8 cellular contexts compared by ENCODE assay signal in genomic region chr6:7087066-7087465, GRCh38. TPM values are rescaled to one million over a fixed set of nuclear protein-coding genes. Genes with fewer than 3 reads are reported as not detected.
DNase-seq lines count a peak whose midpoint lies in the region; ATAC-seq, FAIRE-seq and TF ChIP-seq lines count a peak whose summit lies in the region.

No MANE protein-coding gene starts in this region.

- intact Hi-C loops in IMR-90 (cut with micrococcal nuclease) (no loop called here), K562 (cut with micrococcal nuclease) (no loop called here)

- H4K20me1 ChIP-seq in IMR-90 (ENCODE audit: insufficient read depth, low read length) (no peaks in the 10 kb centered on the region), K562 (replicated peaks; ENCODE audit: control insufficient read depth, insufficient read depth, low read length) (no peaks in the 10 kb centered on the region)

- no peaks in the 10 kb centered on the region for H3K4me1 ChIP-seq in IMR-90 (ENCODE audit: control insufficient read depth, insufficient read depth, low read length)
- peaks cover 0 to 16% of the 10 kb centered on the region in 2 experiments; a peak in 2 of 5 replicates for H3K4me1 ChIP-seq in K562 (replicated peaks in 1 of 2; ENCODE audit: control insufficient read depth in 2 of 2, insufficient read depth in 2 of 2, low read length in 2 of 2)
- H3K4me1 ChIP-seq in mesendoderm (ENCODE audit: control insufficient read depth, low read depth, low read length) = peaks cover 9% of the 10 kb centered on the region

- dilution Hi-C loops in IMR-90 (cut with HindIII; ENCODE audit: low sequenced_read_pairs, unreplicated experiment) = no loop called here

- no peak for TF ChIP-seq POLR2A in IMR-90 (IDR thresholded peaks at IDR 0.05; ENCODE audit: low read depth, low read length)
- TF ChIP-seq POLR2A in K562 (conservative IDR thresholded peaks at IDR 0.05) = no peak

- H4K91ac ChIP-seq in IMR-90 (ENCODE audit: insufficient read depth, low read depth, low read length) = no peak overlapping the region

- POLR2A ChIA-PET in IMR-90 (lab: Charles Lee; ENCODE audit: unreplicated experiment) (no interaction called here), K562 (lab: Yijun Ruan, JAX) (interaction anchor here (0.7 to 2.4 kb wide), 12 partner anchors 11 to 51 kb away, joined by 3 to 9 read pairs (median 4); no protein-coding TSS in a partner anchor)

- H3K56ac ChIP-seq in IMR-90 (ENCODE audit: extremely low read depth, insufficient read depth, low read length) (no peak overlapping the region), mesendoderm (ENCODE audit: low read length) (no peak overlapping the region)

- no peaks in the 10 kb centered on the region for H3K79me1 ChIP-seq in IMR-90 (ENCODE audit: low read depth in 1 of 2, low read length in 2 of 2)
- no peaks in the 10 kb centered on the region for H3K79me1 ChIP-seq in mesendoderm (ENCODE audit: low read length)

- no peak overlapping the region for H3K14ac ChIP-seq in IMR-90 (replicated peaks; ENCODE audit: low read depth, low read length)

- H3K4me3 ChIP-seq in GM12864 (ENCODE audit: low read depth, low read length) = peak overlapping the region; percentile 43
- H3K4me3 ChIP-seq in IMR-90 (ENCODE audit: insufficient read depth, low read depth, low read length) = no peak overlapping the region; the same call in 1 of the 2 replicates
- H3K4me3 ChIP-seq in K562 = no peak overlapping the region
- no peak overlapping the region for H3K4me3 ChIP-seq in mesendoderm (ENCODE audit: low read length)

- FAIRE-seq in K562 (lab: Jason Lieb, UNC) = peak; percentile 59

- H2AFZ ChIP-seq in IMR-90 (replicated peaks; ENCODE audit: low read length, poor library complexity) (peak overlapping the region; percentile 12), K562 (ENCODE audit: low read depth, low read length) (peak overlapping the region; percentile 73)

- no peaks in the 10 kb centered on the region for H3K27me3 ChIP-seq in IMR-90 (ENCODE audit: control insufficient read depth, insufficient read depth, low read length)
- H3K27me3 ChIP-seq in K562 (ENCODE audit: control insufficient read depth in 2 of 2, insufficient read depth in 2 of 2, low read length in 2 of 2) = no peaks in the 10 kb centered on the region
- no peaks in the 10 kb centered on the region for H3K27me3 ChIP-seq in mesendoderm (ENCODE audit: insufficient read depth, low read length, poor library complexity)

- H2AK5ac ChIP-seq in IMR-90 (ENCODE audit: low read depth, low read length) = no peak overlapping the region
- H2AK5ac ChIP-seq in mesendoderm (ENCODE audit: low read length) = no peak overlapping the region

- DNase-seq in GM12864 (ENCODE audit: low read depth) (no peak), IMR-90 (peak; percentile 10), K562 (ENCODE audit: extremely low read depth in 1 of 4, low spot score in 3 of 4) (peak in 1 of 4 experiments; percentile 23), mesendoderm (peak; percentile 59), NCI-H1092 (lab: John Stamatoyannopoulos, UW) (no peak), NCI-H1092 treated with DMSO at 0.1 percent for 48 hours (lab: John Stamatoyannopoulos, UW) (no peak), DMS79 (lab: John Stamatoyannopoulos, UW) (no peak)
- DNase-seq in activated effector memory CD4-positive, alpha-beta T cell treated with Interleukin-2 at 50 U/mL for 16 hours = no peak

- H2BK15ac ChIP-seq in IMR-90 (ENCODE audit: low read depth, low read length) (no peak overlapping the region), mesendoderm (replicated peaks; ENCODE audit: low read depth) (peak overlapping the region; percentile 85)

- no peak overlapping the region for H2BK20ac ChIP-seq in IMR-90 (ENCODE audit: low read depth, low read length)

- TF ChIP-seq EP300 in K562 (IDR thresholded peaks at IDR 0.05; ENCODE audit: low read length) = no peak

- in situ Hi-C loops in IMR-90 (cut with MboI; ENCODE audit: low sequenced_read_pairs) = no loop called here
- in situ Hi-C loops in K562 (cut with MboI) = no loop called here

- no peak overlapping the region; the same call in 1 of the 2 replicates for H3K18ac ChIP-seq in IMR-90 (ENCODE audit: low read depth, low read length)
- peak overlapping the region; percentile 84 for H3K18ac ChIP-seq in mesendoderm (ENCODE audit: low read length)

- H4K5ac ChIP-seq in IMR-90 (ENCODE audit: low read depth, low read length) (no peak overlapping the region), mesendoderm (ENCODE audit: low read length) (peak overlapping the region; percentile 81)

- H3K36me3 ChIP-seq in IMR-90 (ENCODE audit: control insufficient read depth, insufficient read depth, low read length) (no peaks in the 10 kb centered on the region), K562 (ENCODE audit: control insufficient read depth, insufficient read depth, low read length) (no peaks in the 10 kb centered on the region), mesendoderm (ENCODE audit: control insufficient read depth, insufficient read depth, low read length) (no peaks in the 10 kb centered on the region)

- no peak overlapping the region for H2AK9ac ChIP-seq in IMR-90 (replicated peaks; ENCODE audit: low read depth, low read length, poor library complexity)

- no peak for TF ChIP-seq RAD21 in IMR-90 (IDR thresholded peaks at IDR 0.05; ENCODE audit: low read length)
- TF ChIP-seq RAD21 in K562 (CRISPR knock-in tag; conservative IDR thresholded peaks at IDR 0.05 in 1 of 2, IDR thresholded peaks at IDR 0.05 in 1 of 2) = 0 out of 4 replicates have a peak, but pooled peaks of 1 of the 2 experiments have one; percentile 19

- no TSS peak for BruUV-seq in IMR-90 (replicated peaks; lab: Mats Ljungman, UMichigan)
- no TSS peak for BruUV-seq in K562 (replicated peaks; lab: Mats Ljungman, UMichigan)

- no peak overlapping the region for H2BK120ac ChIP-seq in IMR-90 (ENCODE audit: low read depth, low read length)
- H2BK120ac ChIP-seq in mesendoderm (ENCODE audit: low read depth, low read length) = no peak overlapping the region

- WGBS in IMR-90 (ENCODE audit: extremely low coverage in 2 of 2, insufficient read length in 1 of 2), 2 experiments = 20% methylated on average over 1 of the region's 3 CpGs; no CpG with 5 or more reads in 1 of the 2 experiments
- 67% methylated on average over 3 of the region's 3 CpGs for WGBS in K562 (ENCODE audit: insufficient coverage, low coverage, missing lambda C conversion rate)
- WGBS in mesendoderm (ENCODE audit: extremely low coverage, insufficient coverage, low lambda C conversion rate) = no CpG with 5 or more reads among the region's 3 CpGs

- H3K79me2 ChIP-seq in K562 (ENCODE audit: control insufficient read depth, insufficient read depth, low read length) = no peaks in the 10 kb centered on the region
- no peaks in the 10 kb centered on the region for H3K79me2 ChIP-seq in mesendoderm (ENCODE audit: control insufficient read depth, insufficient read depth, low read length)

- H3K4ac ChIP-seq in IMR-90 (ENCODE audit: low read depth, low read length) = no peak overlapping the region
- H3K4ac ChIP-seq in mesendoderm (ENCODE audit: low read depth, low read length) = no peak overlapping the region

- peak overlapping the region; percentile 65 for H3K4me2 ChIP-seq in IMR-90 (ENCODE audit: low read depth, low read length)
- H3K4me2 ChIP-seq in K562 (ENCODE audit: insufficient read depth, low read length) = peak overlapping the region; percentile 37; the same call in 1 of the 2 replicates
- H3K4me2 ChIP-seq in mesendoderm (ENCODE audit: low read length) = no peak overlapping the region

- H3K9me3 ChIP-seq in IMR-90 (ENCODE audit: control insufficient read depth, insufficient read depth, low read length) (no peaks in the 10 kb centered on the region), K562 (replicated peaks; ENCODE audit: control insufficient read depth, insufficient read depth, low read depth, low read length) (no peaks in the 10 kb centered on the region)

- H3K9me1 ChIP-seq in IMR-90 (ENCODE audit: insufficient read depth, low read length) = no peaks in the 10 kb centered on the region
- H3K9me1 ChIP-seq in K562 (ENCODE audit: control insufficient read depth, insufficient read depth, low read length) = no peaks in the 10 kb centered on the region

- peak; percentile 19 for TF ChIP-seq CTCF in GM12864 (IDR thresholded peaks at IDR 0.05; ENCODE audit: low read depth, low read length, missing control alignments)
- 0 out of 2 replicates have a peak, but pooled peaks have one; percentile 17 for TF ChIP-seq CTCF in IMR-90 (conservative IDR thresholded peaks at IDR 0.05; ENCODE audit: low read depth, low read length)
- no peak; a peak in 1 of 6 replicates for TF ChIP-seq CTCF in K562 (IDR thresholded peaks at IDR 0.05 in 2 of 3, conservative IDR thresholded peaks at IDR 0.05 in 1 of 3; ENCODE audit: insufficient read depth in 2 of 3, low read depth in 1 of 3, low read length in 3 of 3)

- no peak overlapping the region for H2BK5ac ChIP-seq in IMR-90 (ENCODE audit: low read depth, low read length, poor library complexity, severe bottlenecking)
- no peak overlapping the region for H2BK5ac ChIP-seq in mesendoderm (ENCODE audit: low read length)

- H3K23ac ChIP-seq in IMR-90 (ENCODE audit: low read depth, low read length) (no peak overlapping the region), mesendoderm (ENCODE audit: low read length) (no peak overlapping the region)

- H3K9ac ChIP-seq in IMR-90 (ENCODE audit: low read depth, low read length) (no peak overlapping the region), K562 (ENCODE audit: insufficient read depth in 1 of 2, low read depth in 2 of 2, low read length in 2 of 2) (peak overlapping the region in 1 of 2 experiments; percentile 10; a peak in 1 of 4 replicates), mesendoderm (ENCODE audit: low read length) (no peak overlapping the region)

- no peak overlapping the region for H3K27ac ChIP-seq in IMR-90 (ENCODE audit: insufficient read depth, low read length)
- H3K27ac ChIP-seq in K562 (ENCODE audit: extremely low read depth, low read depth, low read length) = no peak overlapping the region
- H3K27ac ChIP-seq in mesendoderm (ENCODE audit: low read depth, low read length) = peak overlapping the region; percentile 51

- CTCF ChIA-PET in IMR-90 (lab: Yijun Ruan, JAX) = interaction anchor here (0.6 to 0.9 kb wide), 4 partner anchors 8 to 1513 kb away, joined by 3 to 5 read pairs (median 4); no protein-coding TSS in a partner anchor
- CTCF ChIA-PET in K562 (lab: Yijun Ruan, JAX; ENCODE audit: low intra/inter-chr PET ratio) = no interaction called here

- ATAC-seq in IMR-90 (ENCODE audit: low read depth) = peak; percentile 44
- peak; percentile 48 for ATAC-seq in K562

- H4K8ac ChIP-seq in IMR-90 (ENCODE audit: low read depth in 2 of 2, low read length in 2 of 2) (0 out of 4 replicates have a peak overlapping the region, but pooled peaks of 1 of the 2 experiments have one; percentile 9), mesendoderm (ENCODE audit: low read depth, low read length) (no peak overlapping the region)

RNA-seq across cellular contexts. Expression of gene RREB1, which starts 20.7 kb away (rescaled TPM):
- total RNA-seq in IMR-90 (2012; rRNA removed) (8.4 and 8.6 TPM in 2 replicates), K562 (2014; rRNA removed) (19.3 and 34.7 TPM in 2 replicates), K562 (2014; rRNA removed; fragmentation: Illumina TruSeq; extraction: Trizol) (24.3 and 25.0 TPM in 2 replicates), K562 (2015; rRNA removed; fragmentation: Illumina TruSeq; extraction: Trizol) (21.9 and 22.1 TPM in 2 replicates), K562 (2021) (64.2 and 65.7 TPM in 2 replicates)
- polyA plus RNA-seq in IMR-90 (2012; rRNA removed) (4.7 and 14.5 TPM in 2 replicates), K562 (2011; rRNA removed) (5.2 and 6.0 TPM in 2 replicates), K562 (2014; fragmentation: Illumina TruSeq; extraction: Trizol) (23.6 and 25.9 TPM in 2 replicates), K562 (2014; fragmentation: Nextera tagmentation; extraction: Ambion mirVana) (1 to 10 TPM; 3.3 to 4.8 TPM), K562 (2014; rRNA removed) (15.6 and 19.6 TPM in 2 replicates)
- polyA plus RNA-seq in IMR-90 (2012; cell fraction: cytosol; rRNA removed) = 2.1 and 2.4 TPM in 2 replicates
- polyA plus RNA-seq in IMR-90 (2012; cell fraction: nucleus; rRNA removed; ENCODE audit: low replicate concordance) = 13.2 and 13.5 TPM in 2 replicates
- total RNA-seq in K562 (2011; cell fraction: chromatin; rRNA removed; ENCODE audit: low replicate concordance) = 128 and 141 TPM in 2 replicates
- total RNA-seq in K562 (2011; cell fraction: nucleolus; rRNA removed) = 88.6 and 91.1 TPM in 2 replicates
- total RNA-seq in K562 (2011; cell fraction: nucleoplasm; rRNA removed) = 120 and 166 TPM in 2 replicates
- 5.6 and 6.8 TPM in 2 replicates for polyA plus RNA-seq in K562 (2011; cell fraction: cytosol; rRNA removed)
- 25.5 and 29.7 TPM in 2 replicates for polyA plus RNA-seq in K562 (2011; cell fraction: nucleus; rRNA removed)
- polyA plus RNA-seq in K562 (2012) = 20.6 and 20.9 TPM in 2 replicates
- 42.2 and 45.2 TPM in 2 replicates for polyA minus RNA-seq in K562 (2011; rRNA and poly(A)+ RNA removed)
- polyA minus RNA-seq in K562 (2011; cell fraction: cytosol; rRNA and poly(A)+ RNA removed) = 34.1 and 47.8 TPM in 2 replicates
- polyA minus RNA-seq in K562 (2011; cell fraction: nucleus; rRNA and poly(A)+ RNA removed) = 48.1 and 74.3 TPM in 2 replicates
- 12.6 TPM for polyA plus RNA-seq in mesendoderm (2013, experiment 1 of 2)
- polyA plus RNA-seq in mesendoderm (2013, experiment 2 of 2) = 12.0 TPM

Comparison
In these comparisons a context has a peak if more than half of its experiments do, and no peak if none do; other contexts are left out.
1. DNase-seq: peak in IMR-90 (single experiment) and mesendoderm (single experiment); none in GM12864 (single experiment), NCI-H1092 (single experiment), NCI-H1092 treated with DMSO at 0.1 percent for 48 hours (single experiment), activated effector memory CD4-positive, alpha-beta T cell treated with Interleukin-2 at 50 U/mL for 16 hours (single experiment) and DMS79 (single experiment).
2. CTCF ChIP-seq: peak in GM12864 (single experiment) and IMR-90 (single experiment); none in K562 (0 of 3).